ENCODE assay signal across 8 cellular contexts in genomic region chr20:47272893-47273590, GRCh38.
DNase-seq lines count a peak whose midpoint lies in the region; ATAC-seq and TF ChIP-seq lines count a peak whose summit lies in the region.

No MANE protein-coding gene starts in this region.

- peak overlapping the region; percentile 98 for H3K27ac Mint-ChIP-seq in osteocyte (ENCODE audit: unreplicated experiment)

- in situ Hi-C loops in Caki2 (cut with HindIII; ENCODE audit: low pct_unique_long_range_greater_than_20kb, low sequenced_read_pairs), result loop anchor here (10.0 kb wide), 1 partner anchor 62 kb away; no protein-coding TSS in a partner anchor

- H3K9me3 Mint-ChIP-seq in activated T-cell treated with anti-CD3 and anti-CD28 coated beads, Interleukin-2, amount 50 U/mL, for 4 hours, result no peaks in the 10 kb centered on the region
- no peaks in the 10 kb centered on the region for H3K9me3 Mint-ChIP-seq in osteocyte (ENCODE audit: unreplicated experiment)

- H3K4me1 ChIP-seq in upper lobe of right lung, result peaks cover 28% of the 10 kb centered on the region

- H3K36me3 ChIP-seq in upper lobe of right lung, result peaks cover 46% of the 10 kb centered on the region

- H3K4me3 Mint-ChIP-seq in activated T-cell treated with anti-CD3 and anti-CD28 coated beads, Interleukin-2, amount 50 U/mL, for 4 hours, result no peak overlapping the region
- H3K4me3 Mint-ChIP-seq in osteocyte (ENCODE audit: unreplicated experiment), result peak overlapping the region; percentile 54

- peak; percentile 69 to 73 for ATAC-seq in activated T-cell treated with anti-CD3 and anti-CD28 coated beads, Interleukin-2, amount 50 U/mL, for 4 hours
- ATAC-seq in upper lobe of right lung (peak; percentile 92), GM21447 (IDR thresholded peaks at IDR 0.05; ENCODE audit: unreplicated experiment) (no peak)

- TF ChIP-seq CTCF in osteocyte (IDR thresholded peaks at IDR 0.05), result peak; percentile 90
- peak; percentile 90 for TF ChIP-seq CTCF in upper lobe of right lung (IDR thresholded peaks at IDR 0.05)

- DNase-seq in Caki2 (ENCODE audit: low read depth), result peak; percentile 67
- peak; percentile 45 for DNase-seq in HK-2 (ENCODE audit: unreplicated experiment)
- DNase-seq in NCI-H82 treated with DMSO at 0.1 percent for 48 hours (lab: John Stamatoyannopoulos, UW; ENCODE audit: unreplicated experiment), result peak; percentile 25
- DNase-seq in activated T-cell treated with anti-CD3 and anti-CD28 coated beads, Interleukin-2, amount 50 U/mL, for 4 hours, result peak; percentile 44
- DNase-seq in foreskin melanocyte, result peak; percentile 37
- DNase-seq in osteocyte (ENCODE audit: extremely low spot score, unreplicated experiment), result no peak
- no peak for DNase-seq in upper lobe of right lung

- no peaks in the 10 kb centered on the region for H3K27me3 Mint-ChIP-seq in activated T-cell treated with anti-CD3 and anti-CD28 coated beads, Interleukin-2, amount 50 U/mL, for 4 hours (ENCODE audit: low read depth)
- no peaks in the 10 kb centered on the region for H3K27me3 Mint-ChIP-seq in osteocyte (ENCODE audit: unreplicated experiment)

- H3K9me3 ChIP-seq in upper lobe of right lung, result no peaks in the 10 kb centered on the region

- intact Hi-C loops in upper lobe of right lung (cut with DNase I), result loop anchor here (5.0 kb wide), 1 partner anchor 109 kb away; no protein-coding TSS in a partner anchor

- H3K27ac ChIP-seq in upper lobe of right lung, result peak overlapping the region; percentile 73

- no peak overlapping the region for H3K4me3 ChIP-seq in upper lobe of right lung

- peaks cover 27% of the 10 kb centered on the region for H3K36me3 Mint-ChIP-seq in activated T-cell treated with anti-CD3 and anti-CD28 coated beads, Interleukin-2, amount 50 U/mL, for 4 hours (ENCODE audit: insufficient read depth)
- H3K36me3 Mint-ChIP-seq in osteocyte (ENCODE audit: unreplicated experiment), result peaks cover 25% of the 10 kb centered on the region

- peaks cover 30% of the 10 kb centered on the region for H3K4me1 Mint-ChIP-seq in activated T-cell treated with anti-CD3 and anti-CD28 coated beads, Interleukin-2, amount 50 U/mL, for 4 hours (ENCODE audit: low read depth)
- peaks cover 67% of the 10 kb centered on the region for H3K4me1 Mint-ChIP-seq in osteocyte (ENCODE audit: unreplicated experiment)

- no peaks in the 10 kb centered on the region for H3K27me3 ChIP-seq in upper lobe of right lung

Comparison
In these comparisons a context has a peak if more than half of its experiments do, and no peak if none do; other contexts are left out.
1. DNase-seq: peak in Caki2 (single experiment), HK-2 (single experiment), NCI-H82 treated with DMSO at 0.1 percent for 48 hours (single experiment), activated T-cell treated with anti-CD3 and anti-CD28 coated beads, Interleukin-2, amount 50 U/mL, for 4 hours (single experiment) and foreskin melanocyte (single experiment); none in osteocyte (single experiment) and upper lobe of right lung (single experiment).